ENCODE assay signal across 27 cellular contexts in genomic region chr3:190582667-190583066, GRCh38.
"Had no signal": no experiment of that assay in that cellular context is flagged by ENCODE, and none has a peak within 500 bp of the region (broad histone marks: within the 10 kb centered on the region; RNA-seq: fewer than 3 reads in every experiment).

No MANE protein-coding gene starts in this region.

- H3K36me3 Mint-ChIP-seq: mesothelial cell of epicardium; natural killer cell treated with Interleukin-12 subunit alpha and Interleukin-12 subunit beta and Interleukin-15 and Interleukin-18, amount 100 ng/mL, for 72 hours had no signal

- ATAC-seq: effector memory CD8-positive, alpha-beta T cell; heart right ventricle; left cardiac atrium; left lung; mucosa of descending colon; natural killer cell treated with Interleukin-12 subunit alpha and Interleukin-12 subunit beta and Interleukin-15 and Interleukin-18, amount 100 ng/mL, for 72 hours; pancreas; right lobe of liver; stimulated activated naive B cell treated with anti-CD40 and anti-IgM and Interleukin-4, amounts not matched to agents 10 μg/mL and 1 μg/mL and 100 μg/mL, for 72 hours had no signal

- H3K36me3 ChIP-seq: esophagus squamous epithelium, heart right ventricle, left lung, neutrophil, pancreas, right lobe of liver, thoracic aorta, tibial nerve, upper lobe of left lung had no signal

- H3K9me3 Mint-ChIP-seq: effector memory CD8-positive, alpha-beta T cell had no signal

- DNase-seq: effector memory CD8-positive, alpha-beta T cell; erythroblast; esophagus squamous epithelium; foreskin melanocyte; glutamatergic neuron; heart right ventricle; hippocampal formation; left cardiac atrium; left lung; mesenchymal stem cell; mucosa of descending colon; naive B cell; pancreas; retina; right lobe of liver; small intestine; stimulated activated CD4-positive, alpha-beta T cell treated with anti-CD3 and anti-CD28 coated beads, Interleukin-15, amount 100 ng/mL, for 24 hours; stimulated activated CD4-positive, alpha-beta T cell treated with anti-CD3 and anti-CD28 coated beads, Interleukin-2, amount 100 ng/mL, for 48 hours; stimulated activated naive B cell treated with anti-CD40 and anti-IgM and Interleukin-4, amounts not matched to agents 10 μg/mL and 1 μg/mL and 100 μg/mL, for 72 hours; upper lobe of left lung had no signal

- H3K4me1 ChIP-seq: pancreas had no signal

- H3K27ac ChIP-seq: esophagus squamous epithelium, left lung, neutrophil, pancreas, right lobe of liver, thoracic aorta, tibial nerve, upper lobe of left lung had no signal

- H3K27ac Mint-ChIP-seq: effector memory CD8-positive, alpha-beta T cell; mesothelial cell of epicardium; stimulated activated naive B cell treated with anti-CD40 and anti-IgM and Interleukin-4, amounts not matched to agents 10 μg/mL and 1 μg/mL and 100 μg/mL, for 72 hours; stimulated activated naive CD8-positive, alpha-beta T cell treated with anti-CD3 and anti-CD28 coated beads, Interleukin-15, Interleukin-2, amounts not matched to agents 100 ng/mL and 50 ng/mL, for 24 hours had no signal

- H3K4me3 Mint-ChIP-seq: effector memory CD8-positive, alpha-beta T cell; mesothelial cell of epicardium; naive B cell; natural killer cell treated with Interleukin-12 subunit alpha and Interleukin-12 subunit beta and Interleukin-15 and Interleukin-18, amount 100 ng/mL, for 72 hours; neural crest cell; stimulated activated naive B cell treated with anti-CD40 and anti-IgM and Interleukin-4, amounts not matched to agents 10 μg/mL and 1 μg/mL and 100 μg/mL, for 72 hours; stimulated activated naive CD8-positive, alpha-beta T cell treated with anti-CD3 and anti-CD28 coated beads, Interleukin-15, Interleukin-2, amounts not matched to agents 100 ng/mL and 50 ng/mL, for 24 hours had no signal

- H3K9me3 ChIP-seq: esophagus squamous epithelium, heart right ventricle, left lung, mucosa of descending colon, neutrophil, pancreas, right lobe of liver, thoracic aorta, tibial nerve, upper lobe of left lung had no signal

- H3K4me3 ChIP-seq: esophagus squamous epithelium, heart right ventricle, left lung, mucosa of descending colon, pancreas, right lobe of liver, thoracic aorta, tibial nerve, upper lobe of left lung had no signal

- H3K27me3 Mint-ChIP-seq: effector memory CD8-positive, alpha-beta T cell; naive B cell; natural killer cell treated with Interleukin-12 subunit alpha and Interleukin-12 subunit beta and Interleukin-15 and Interleukin-18, amount 100 ng/mL, for 72 hours; stimulated activated naive B cell treated with anti-CD40 and anti-IgM and Interleukin-4, amounts not matched to agents 10 μg/mL and 1 μg/mL and 100 μg/mL, for 72 hours; stimulated activated naive CD8-positive, alpha-beta T cell treated with anti-CD3 and anti-CD28 coated beads, Interleukin-15, Interleukin-2, amounts not matched to agents 100 ng/mL and 50 ng/mL, for 24 hours had no signal

- H3K27me3 ChIP-seq: esophagus squamous epithelium, heart right ventricle, left lung, neutrophil, pancreas, right lobe of liver, tibial nerve, upper lobe of left lung had no signal
